In genomic region chr10:74145133-74145532, GRCh38 we compare ENCODE assay signal across 14 cellular contexts. TPM values are rescaled to one million over a fixed set of nuclear protein-coding genes. Genes with fewer than 3 reads are reported as not detected.
DNase-seq lines count a peak whose midpoint lies in the region; ATAC-seq and TF ChIP-seq lines count a peak whose summit lies in the region.
"Had no signal": no experiment of that assay in that cellular context is flagged by ENCODE, and none has a peak within 500 bp of the region (broad histone marks: within the 10 kb centered on the region; RNA-seq: fewer than 3 reads in every experiment).

No MANE protein-coding gene starts in this region.

- H3K4me1 Mint-ChIP-seq in T-helper 17 cell = peaks cover 18% of the 10 kb centered on the region

- intact Hi-C loops in sciatic nerve (cut with DNase I) = no loop called here

- H3K4me3 ChIP-seq in fibroblast of villous mesenchyme (ENCODE audit: low read depth, low read length) = no peak overlapping the region
- H3K4me3 ChIP-seq: ovary, upper lobe of right lung had no signal

- no peaks in the 10 kb centered on the region for H3K9me3 ChIP-seq in T-helper 17 cell (ENCODE audit: control insufficient read depth, low read length, poor library complexity, severe bottlenecking)
- H3K9me3 ChIP-seq: ovary, upper lobe of right lung had no signal

- DNase-seq in EL = peak; percentile 79
- no peak for DNase-seq in T-helper 17 cell
- peak; percentile 92 for DNase-seq in fibroblast of villous mesenchyme (ENCODE audit: low read depth)
- DNase-seq in sciatic nerve (ENCODE audit: low spot score) = no peak
- no peak for DNase-seq in activated effector memory CD4-positive, alpha-beta T cell treated with anti-CD3 and anti-CD28 coated beads, Interleukin-2, amount 50 U/mL, for 16 hours
- DNase-seq in stimulated activated CD4-positive, alpha-beta T cell treated with anti-CD3 and anti-CD28 coated beads, Interleukin-12 subunit alpha, Interleukin-12 subunit beta, amount 100 ng/mL, for 4 hours = no peak
- DNase-seq: activated CD4-positive, alpha-beta T cell treated with anti-CD3 and anti-CD28 coated beads for 48 hours; left colon; NCI-H82; ovary; upper lobe of right lung had no signal

- no peak for TF ChIP-seq CTCF in fibroblast of villous mesenchyme (IDR thresholded peaks at IDR 0.05; ENCODE audit: insufficient read depth, low read depth, low read length)

- H3K27me3 Mint-ChIP-seq in T-helper 17 cell = no peaks in the 10 kb centered on the region
- H3K27me3 Mint-ChIP-seq: activated naive CD4-positive, alpha-beta T cell treated with anti-CD3 and anti-CD28 coated beads, Interleukin-2, amount 50 U/mL, for 24 hours had no signal

- peak overlapping the region; percentile 69 for H3K27ac Mint-ChIP-seq in T-helper 17 cell
- H3K27ac Mint-ChIP-seq: activated naive CD4-positive, alpha-beta T cell treated with anti-CD3 and anti-CD28 coated beads, Interleukin-2, amount 50 U/mL, for 24 hours had no signal

- ATAC-seq in T-helper 17 cell (no peak), sciatic nerve (peak; percentile 87), HG03108 (IDR thresholded peaks at IDR 0.05; ENCODE audit: unreplicated experiment) (no peak), GM18861 (IDR thresholded peaks at IDR 0.05; ENCODE audit: unreplicated experiment) (no peak)
- ATAC-seq: left colon, upper lobe of right lung had no signal

- peaks cover 3% of the 10 kb centered on the region for H3K36me3 Mint-ChIP-seq in T-helper 17 cell (ENCODE audit: low read depth)

- H3K4me3 Mint-ChIP-seq in T-helper 17 cell = no peak overlapping the region

RNA-seq across cellular contexts. Expression of gene AP3M1, which starts 5.5 kb away (rescaled TPM):
- total RNA-seq in T-helper 17 cell = 10 to 100 TPM; 21.1 to 27.8 TPM
- 29.0 and 51.4 TPM in 2 replicates for total RNA-seq in fibroblast of villous mesenchyme
- total RNA-seq in sciatic nerve = 27.2 TPM

RNA-seq across cellular contexts. Expression of gene ADK, which starts 5.9 kb away (rescaled TPM):
- total RNA-seq in T-helper 17 cell (10 to 100 TPM; 34.7 to 36.8 TPM), fibroblast of villous mesenchyme (41.6 and 57.9 TPM in 2 replicates), sciatic nerve (32.5 TPM)

Comparison
In these comparisons a context has a peak if more than half of its experiments do, and no peak if none do; other contexts are left out.
1. DNase-seq: peak in EL (single experiment) and fibroblast of villous mesenchyme (single experiment); none in T-helper 17 cell (0 of 3), sciatic nerve (single experiment), activated effector memory CD4-positive, alpha-beta T cell treated with anti-CD3 and anti-CD28 coated beads, Interleukin-2, amount 50 U/mL, for 16 hours (single experiment) and stimulated activated CD4-positive, alpha-beta T cell treated with anti-CD3 and anti-CD28 coated beads, Interleukin-12 subunit alpha, Interleukin-12 subunit beta, amount 100 ng/mL, for 4 hours (single experiment).